ENCODE assay signal across 30 cellular contexts in genomic region chr5:89190515-89191265, GRCh38.
"Had no signal": no experiment of that assay in that cellular context is flagged by ENCODE, and none has a peak within 500 bp of the region (broad histone marks: within the 10 kb centered on the region; RNA-seq: fewer than 3 reads in every experiment).

No MANE protein-coding gene starts in this region.

- H3K9me3 Mint-ChIP-seq: activated CD4-positive, alpha-beta T cell treated with anti-CD3 and anti-CD28 coated beads, Interleukin-2, amount 10 ng/mL, durations not matched to agents 24 days and 14 days; activated T-helper 1 cell treated with anti-CD3 and anti-CD28 coated beads, Interleukin-12 subunit alpha, Interleukin-12 subunit beta, Interleukin-2, Interleukin-4 antibody, amounts not matched to agents 30 ng/mL and 10 ng/mL and 1 ng/mL, durations not matched to agents 14 hours and 24 hours and 36 hours; T-helper 1 cell treated with Interleukin-12 subunit alpha and Interleukin-12 subunit beta and Interleukin-4 antibody, amounts not matched to agents 30 μg/mL and 1 μg/mL, for 36 hours had no signal

- H3K4me3 ChIP-seq: breast epithelium, heart left ventricle, lower lobe of right lung, pancreas, right atrium auricular region, spleen, suprapubic skin, tibial nerve had no signal

- H3K27me3 ChIP-seq: breast epithelium, heart left ventricle, pancreas, right atrium auricular region, spleen, suprapubic skin, tibial nerve had no signal

- H3K36me3 Mint-ChIP-seq: activated CD4-positive, alpha-beta memory T cell treated with anti-CD3 and anti-CD28 coated beads for 36 hours; immature natural killer cell had no signal

- H3K36me3 ChIP-seq: breast epithelium, heart left ventricle, lower lobe of right lung, pancreas, right atrium auricular region, spleen, suprapubic skin, tibial nerve had no signal

- FAIRE-seq: kidney, pancreas had no signal

- H3K27me3 Mint-ChIP-seq: activated CD4-positive, alpha-beta memory T cell treated with anti-CD3 and anti-CD28 coated beads for 36 hours; activated CD4-positive, alpha-beta T cell treated with anti-CD3 and anti-CD28 coated beads, Interleukin-2, amount 10 ng/mL, durations not matched to agents 24 days and 14 days; dendritic cell treated with granulocyte-macrophage colony-stimulating factor and Interleukin-4, amounts not matched to agents 40 ng/mL and 50 ng/mL, for 4 days had no signal

- H3K4me1 ChIP-seq: breast epithelium, lower lobe of right lung, pancreas, right atrium auricular region, spleen, suprapubic skin, tibial nerve had no signal

- H3K27ac ChIP-seq: breast epithelium, heart left ventricle, lower lobe of right lung, pancreas, right atrium auricular region, spleen, suprapubic skin, tibial nerve had no signal

- H3K4me3 Mint-ChIP-seq: activated CD4-positive, alpha-beta memory T cell treated with anti-CD3 and anti-CD28 coated beads for 36 hours; activated CD4-positive, alpha-beta T cell treated with anti-CD3 and anti-CD28 coated beads, Interleukin-2, amount 10 ng/mL, durations not matched to agents 24 days and 14 days; activated naive CD4-positive, alpha-beta T cell treated with anti-CD3 and anti-CD28 coated beads for 36 hours; activated T-helper 1 cell treated with anti-CD3 and anti-CD28 coated beads, Interleukin-12 subunit alpha, Interleukin-12 subunit beta, Interleukin-2, Interleukin-4 antibody, amounts not matched to agents 30 ng/mL and 10 ng/mL and 1 ng/mL, durations not matched to agents 14 hours and 24 hours and 36 hours; dendritic cell treated with granulocyte-macrophage colony-stimulating factor and Interleukin-4, amounts not matched to agents 40 ng/mL and 50 ng/mL, for 4 days; endodermal cell; immature natural killer cell; T-helper 1 cell treated with Interleukin-12 subunit alpha and Interleukin-12 subunit beta and Interleukin-4 antibody, amounts not matched to agents 30 μg/mL and 1 μg/mL, for 36 hours had no signal

- ATAC-seq: esophagus mucosa, heart left ventricle, lower lobe of right lung, pancreas had no signal

- H3K27ac Mint-ChIP-seq: activated CD4-positive, alpha-beta memory T cell treated with anti-CD3 and anti-CD28 coated beads for 36 hours; activated CD4-positive, alpha-beta T cell treated with anti-CD3 and anti-CD28 coated beads, Interleukin-2, amount 10 ng/mL, durations not matched to agents 24 days and 14 days; activated naive CD4-positive, alpha-beta T cell treated with anti-CD3 and anti-CD28 coated beads for 36 hours; activated T-helper 1 cell treated with anti-CD3 and anti-CD28 coated beads, Interleukin-12 subunit alpha, Interleukin-12 subunit beta, Interleukin-2, Interleukin-4 antibody, amounts not matched to agents 30 ng/mL and 10 ng/mL and 1 ng/mL, durations not matched to agents 14 hours and 24 hours and 36 hours; dendritic cell treated with granulocyte-macrophage colony-stimulating factor and Interleukin-4, amounts not matched to agents 40 ng/mL and 50 ng/mL, for 4 days; endodermal cell; immature natural killer cell; T-helper 1 cell treated with Interleukin-12 subunit alpha and Interleukin-12 subunit beta and Interleukin-4 antibody, amounts not matched to agents 30 μg/mL and 1 μg/mL, for 36 hours had no signal

- H3K4me1 Mint-ChIP-seq: activated CD4-positive, alpha-beta T cell treated with anti-CD3 and anti-CD28 coated beads, Interleukin-2, amount 10 ng/mL, durations not matched to agents 24 days and 14 days; immature natural killer cell had no signal

- H3K9me3 ChIP-seq: pancreas had no signal

- DNase-seq: activated CD4-positive, alpha-beta memory T cell treated with anti-CD3 and anti-CD28 coated beads for 36 hours; activated CD4-positive, alpha-beta T cell treated with anti-CD3 and anti-CD28 coated beads, Interleukin-2, amount 10 ng/mL, durations not matched to agents 24 days and 14 days; activated CD4-positive, CD25-positive, alpha-beta regulatory T cell treated with anti-CD3 and anti-CD28 coated beads, Interleukin-2, amount 50 U/mL, for 72 hours; activated CD8-positive, alpha-beta memory T cell treated with anti-CD3 and anti-CD28 coated beads, Interleukin-2, amount 50 U/mL, for 4 hours; activated effector memory CD4-positive, alpha-beta T cell treated with anti-CD3 and anti-CD28 coated beads, Interleukin-2, amount 50 U/mL, for 16 hours; activated naive CD4-positive, alpha-beta T cell treated with anti-CD3 and anti-CD28 coated beads for 36 hours; activated T-cell treated with anti-CD3 and anti-CD28 coated beads, Interleukin-2, amount 50 U/mL, for 1 hour; amygdala; central memory CD4-positive, alpha-beta T cell; endodermal cell; foreskin fibroblast; heart left ventricle; hypothalamus; immature natural killer cell; kidney; lower lobe of right lung; mesenchymal stem cell; pancreas; spleen; stimulated activated naive CD4-positive, alpha-beta T cell; SW 1271; T-helper 9 cell had no signal
